Comparison of ENCODE assay signal across 25 cellular contexts in the genomic region with DNA sequence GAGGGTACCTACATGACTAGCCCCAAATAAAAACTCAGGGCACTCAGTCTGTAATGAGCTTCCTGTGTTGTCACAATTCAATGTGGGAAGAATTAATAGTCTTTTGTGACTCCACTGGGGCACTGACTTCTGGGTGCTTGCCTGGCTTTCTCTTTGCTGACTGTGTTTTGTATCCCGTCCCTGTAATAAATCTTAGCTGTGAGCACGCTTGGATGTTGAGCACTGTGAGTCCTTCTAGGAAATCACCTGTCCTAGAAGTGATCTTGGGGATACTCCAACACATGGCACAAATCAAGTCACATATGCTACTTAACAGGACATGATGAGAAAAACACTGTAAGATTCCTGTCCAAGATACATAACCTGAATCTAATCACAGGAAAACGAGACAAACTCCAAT.
"Had no signal": no experiment of that assay in that cellular context is flagged by ENCODE, and none has a peak within 500 bp of the region (broad histone marks: within the 10 kb centered on the region; RNA-seq: fewer than 3 reads in every experiment).

No MANE protein-coding gene starts in this region.

- H3K27ac Mint-ChIP-seq: activated CD8-positive, alpha-beta memory T cell treated with anti-CD3 and anti-CD28 coated beads, Interleukin-2, amount 10 ng/mL, durations not matched to agents 7 days and 5 days; activated naive CD4-positive, alpha-beta T cell treated with anti-CD3 and anti-CD28 coated beads, Interleukin-2, amount 10 ng/mL, durations not matched to agents 7 days and 5 days; activated naive CD8-positive, alpha-beta T cell treated with anti-CD3 and anti-CD28 coated beads for 36 hours; activated T-helper 2 cell treated with anti-CD3 and anti-CD28 coated beads, Interferon-gamma antibody, Interleukin-2, Interleukin-4, amounts not matched to agents 10 μg/mL and 5 μg/mL and 100 μg/mL, durations not matched to agents 14 hours and 24 hours and 36 hours; T-helper 1 cell treated with Interleukin-12 subunit alpha and Interleukin-12 subunit beta and Interleukin-4 antibody, amounts not matched to agents 30 μg/mL and 1 μg/mL, for 36 hours had no signal

- H3K27ac ChIP-seq: brain microvascular endothelial cell, cardiac muscle cell, KMS-11, SJSA1 had no signal

- H3K9me3 Mint-ChIP-seq: activated naive CD4-positive, alpha-beta T cell treated with anti-CD3 and anti-CD28 coated beads, Interleukin-2, amount 10 ng/mL, durations not matched to agents 7 days and 5 days; activated naive CD8-positive, alpha-beta T cell treated with anti-CD3 and anti-CD28 coated beads for 36 hours; activated T-cell treated with anti-CD3 and anti-CD28 coated beads, Interleukin-2, amount 50 U/mL, for 24 hours; activated T-helper 2 cell treated with anti-CD3 and anti-CD28 coated beads, Interferon-gamma antibody, Interleukin-2, Interleukin-4, amounts not matched to agents 10 μg/mL and 5 μg/mL and 100 μg/mL, durations not matched to agents 14 hours and 24 hours and 36 hours; T-helper 1 cell treated with Interleukin-12 subunit alpha and Interleukin-12 subunit beta and Interleukin-4 antibody, amounts not matched to agents 30 μg/mL and 1 μg/mL, for 36 hours had no signal

- ATAC-seq: activated CD4-positive, CD25-positive, alpha-beta regulatory T cell treated with anti-CD3 and anti-CD28 coated beads, Interleukin-2, amount 50 U/mL, for 24 hours; activated CD8-positive, alpha-beta memory T cell treated with anti-CD3 and anti-CD28 coated beads, Interleukin-2, amount 10 ng/mL, durations not matched to agents 7 days and 5 days; Panc1 had no signal

- DNase-seq: activated CD4-positive, alpha-beta T cell treated with anti-CD3 and anti-CD28 coated beads for 4 hours; activated CD8-positive, alpha-beta memory T cell treated with anti-CD3 and anti-CD28 coated beads, Interleukin-2, amount 10 ng/mL, durations not matched to agents 7 days and 5 days; activated gamma-delta T cell treated with Interleukin-2 at 50 U/mL for 16 hours; activated naive CD4-positive, alpha-beta T cell treated with anti-CD3 and anti-CD28 coated beads, Interleukin-2, amount 10 ng/mL, durations not matched to agents 7 days and 5 days; activated naive CD8-positive, alpha-beta T cell treated with anti-CD3 and anti-CD28 coated beads for 36 hours; activated T-cell treated with anti-CD3 and anti-CD28 coated beads, Interleukin-2, amount 50 U/mL, for 24 hours; brain microvascular endothelial cell; MG63; NCI-H1105; NCI-H1436; NCI-H1694 treated with DMSO at 0.1 percent for 48 hours; NCI-H2029 treated with DMSO at 0.1 percent for 48 hours; NCI-H345; NCI-H510A; NCI-H526 treated with DMSO at 0.1 percent for 48 hours; NK-92 treated with Interleukin-12 subunit alpha and Interleukin-12 subunit beta, amount 100 ng/mL, for 24 hours; Right ventricle myocardium superior; RPMI8226 had no signal

- H3K27me3 Mint-ChIP-seq: activated CD8-positive, alpha-beta memory T cell treated with anti-CD3 and anti-CD28 coated beads, Interleukin-2, amount 10 ng/mL, durations not matched to agents 7 days and 5 days; activated naive CD4-positive, alpha-beta T cell treated with anti-CD3 and anti-CD28 coated beads, Interleukin-2, amount 10 ng/mL, durations not matched to agents 7 days and 5 days; activated naive CD8-positive, alpha-beta T cell treated with anti-CD3 and anti-CD28 coated beads for 36 hours; activated T-cell treated with anti-CD3 and anti-CD28 coated beads, Interleukin-2, amount 50 U/mL, for 24 hours had no signal

- H3K4me1 Mint-ChIP-seq: activated naive CD4-positive, alpha-beta T cell treated with anti-CD3 and anti-CD28 coated beads, Interleukin-2, amount 10 ng/mL, durations not matched to agents 7 days and 5 days had no signal

- H3K4me1 ChIP-seq: SJSA1 had no signal

- H3K4me3 Mint-ChIP-seq: activated CD8-positive, alpha-beta memory T cell treated with anti-CD3 and anti-CD28 coated beads, Interleukin-2, amount 10 ng/mL, durations not matched to agents 7 days and 5 days; activated naive CD4-positive, alpha-beta T cell treated with anti-CD3 and anti-CD28 coated beads, Interleukin-2, amount 10 ng/mL, durations not matched to agents 7 days and 5 days; activated naive CD8-positive, alpha-beta T cell treated with anti-CD3 and anti-CD28 coated beads for 36 hours; activated T-cell treated with anti-CD3 and anti-CD28 coated beads, Interleukin-2, amount 50 U/mL, for 24 hours; T-helper 1 cell treated with Interleukin-12 subunit alpha and Interleukin-12 subunit beta and Interleukin-4 antibody, amounts not matched to agents 30 μg/mL and 1 μg/mL, for 36 hours had no signal

- H3K9me3 ChIP-seq: MG63, SJSA1 had no signal

- H3K4me3 ChIP-seq: cardiac muscle cell, MG63, SJSA1 had no signal

- H3K27me3 ChIP-seq: brain microvascular endothelial cell, cardiac muscle cell, MG63, SJSA1 had no signal

- H3K36me3 ChIP-seq: brain microvascular endothelial cell, SJSA1 had no signal
